In the genomic region with DNA sequence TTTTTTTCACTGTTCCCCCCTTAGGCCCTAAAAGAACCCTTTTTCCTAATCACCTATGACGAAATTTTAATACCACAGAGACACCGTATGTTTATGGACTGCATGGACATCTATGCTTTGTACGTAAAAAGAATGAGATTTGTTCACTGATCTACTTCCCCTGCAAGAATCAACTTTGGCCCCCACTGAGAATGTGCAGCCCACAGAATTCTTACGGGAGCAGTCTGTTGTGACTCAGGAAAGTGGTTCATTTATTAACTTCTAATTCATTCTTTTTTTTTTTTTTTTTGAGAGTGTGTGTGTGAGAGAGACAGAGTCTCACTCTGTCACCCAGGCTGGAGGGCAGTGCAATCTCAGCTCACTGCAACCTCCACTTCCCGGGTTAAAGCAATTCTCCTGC, we compare ENCODE assay signal across 21 cellular contexts. TPM values are rescaled to one million over a fixed set of nuclear protein-coding genes. Genes with fewer than 3 reads are reported as not detected.
DNase-seq lines count a peak whose midpoint lies in the region; TF ChIP-seq lines count a peak whose summit lies in the region.
"Had no signal": no experiment of that assay in that cellular context is flagged by ENCODE, and none has a peak within 500 bp of the region (broad histone marks: within the 10 kb centered on the region; RNA-seq: fewer than 3 reads in every experiment).

No MANE protein-coding gene starts in this region.

- H3K9me3 Mint-ChIP-seq in CD14-positive monocyte (no peaks in the 10 kb centered on the region), chondrocyte (ENCODE audit: low read depth) (no peaks in the 10 kb centered on the region)
- H3K9me3 Mint-ChIP-seq: CD8-positive, alpha-beta memory T cell had no signal

- H3K4me2 ChIP-seq in GM23248 (ENCODE audit: unreplicated experiment), result no peak overlapping the region

- in situ Hi-C loops in GM23248 (cut with MboI), result loop anchor here (25.0 kb wide), 2 partner anchors 555 to 1380 kb away; no protein-coding TSS in a partner anchor

- peak overlapping the region in 4 of 7 donors; percentile 19 to 75 (median 58) for H3K27ac Mint-ChIP-seq in CD14-positive monocyte
- peak overlapping the region; percentile 80 for H3K27ac Mint-ChIP-seq in chondrocyte (ENCODE audit: unreplicated experiment)
- H3K27ac Mint-ChIP-seq: B cell had no signal

- H3K4me1 Mint-ChIP-seq in CD14-positive monocyte, result peaks cover 68% of the 10 kb centered on the region
- peaks cover 10% of the 10 kb centered on the region for H3K4me1 Mint-ChIP-seq in chondrocyte (ENCODE audit: low read depth)

- H3K27ac ChIP-seq in GM23248 (peak overlapping the region; percentile 21; the same call in 1 of the 2 replicates), WERI-Rb-1 (no peak overlapping the region)
- H3K27ac ChIP-seq: RWPE1, SJSA1 had no signal

- TF ChIP-seq CTCF in CD14-positive monocyte (IDR thresholded peaks at IDR 0.05) (no peak), chondrocyte (IDR thresholded peaks at IDR 0.05) (no peak), WERI-Rb-1 (IDR thresholded peaks at IDR 0.05; ENCODE audit: low read depth, low read length) (no peak)

- 70 to 71% methylated on average over 5 of the region's 5 CpGs for WGBS in GM23248 (ENCODE audit: low coverage in 1 of 2, low lambda C conversion rate in 2 of 2, missing lambda C conversion rate in 2 of 2), 2 experiments

- H3K4me3 ChIP-seq in GM23248 (no peak overlapping the region), WERI-Rb-1 (ENCODE audit: low read depth, low read length) (no peak overlapping the region)
- H3K4me3 ChIP-seq: SJSA1 had no signal

- H3K4me1 ChIP-seq in GM23248 (ENCODE audit: insufficient read depth), result peaks cover 10% of the 10 kb centered on the region
- H3K4me1 ChIP-seq: SJSA1 had no signal

- no peak overlapping the region for H3K9ac ChIP-seq in GM23248

- H3K9me3 ChIP-seq in GM23248 (ENCODE audit: low read depth) (no peaks in the 10 kb centered on the region), WERI-Rb-1 (ENCODE audit: severe bottlenecking) (no peaks in the 10 kb centered on the region)
- H3K9me3 ChIP-seq: SJSA1 had no signal

- H3K27me3 ChIP-seq in GM23248 (replicated peaks; ENCODE audit: insufficient read depth) (no peaks in the 10 kb centered on the region), WERI-Rb-1 (ENCODE audit: insufficient read depth, low read depth, severe bottlenecking) (no peaks in the 10 kb centered on the region)
- H3K27me3 ChIP-seq: SJSA1 had no signal

- H3K36me3 Mint-ChIP-seq in CD14-positive monocyte (peaks cover 65 to 70% of the 10 kb centered on the region in 2 donors), chondrocyte (ENCODE audit: low read depth) (peaks cover 12% of the 10 kb centered on the region)

- H3F3A ChIP-seq in GM23248 (ENCODE audit: insufficient read depth), result no peaks in the 10 kb centered on the region; the same call in 1 of the 2 replicates

- H3K27me3 Mint-ChIP-seq in CD14-positive monocyte (ENCODE audit: low read depth in 3 of 3) (no peaks in the 10 kb centered on the region), chondrocyte (ENCODE audit: low read depth) (no peaks in the 10 kb centered on the region)
- H3K27me3 Mint-ChIP-seq: B cell; CD8-positive, alpha-beta memory T cell had no signal

- H2AFZ ChIP-seq in GM23248, result no peak overlapping the region

- H3K36me3 ChIP-seq in GM23248 (ENCODE audit: low read depth), result no peaks in the 10 kb centered on the region
- no peaks in the 10 kb centered on the region for H3K36me3 ChIP-seq in WERI-Rb-1
- H3K36me3 ChIP-seq: SJSA1 had no signal

- DNase-seq in CD14-positive monocyte (ENCODE audit: low spot score), result no peak
- DNase-seq in GM23248, result peak; percentile 65
- no peak for DNase-seq in chondrocyte (ENCODE audit: low spot score)
- DNase-seq in kidney tubule cell (ENCODE audit: low spot score), result peak; percentile 94
- DNase-seq in SIG-M5 treated with dmso at 0.1 percent for 504 hours (lab: John Stamatoyannopoulos, UW; ENCODE audit: unreplicated experiment), result no peak
- no peak for DNase-seq in WERI-Rb-1
- no peak for DNase-seq in cortex of kidney (lab: John Stamatoyannopoulos, UW)
- DNase-seq in DMS79 (lab: John Stamatoyannopoulos, UW), result no peak
- DNase-seq: CD8-positive, alpha-beta memory T cell; DMS 273 treated with DMSO at 0.1 percent for 48 hours; EL; HCEC 1CT; NCI-H1436 treated with DMSO at 0.1 percent for 48 hours; NCI-H2081; NCI-H226; NCI-H526 treated with DMSO at 0.1 percent for 48 hours had no signal

- H3K79me2 ChIP-seq in GM23248 (ENCODE audit: insufficient read depth), result no peaks in the 10 kb centered on the region

- H4K20me1 ChIP-seq in GM23248 (ENCODE audit: insufficient read depth), result no peaks in the 10 kb centered on the region

- H3K4me3 Mint-ChIP-seq in CD14-positive monocyte, result no peak overlapping the region
- no peak overlapping the region for H3K4me3 Mint-ChIP-seq in chondrocyte (ENCODE audit: unreplicated experiment)
- H3K4me3 Mint-ChIP-seq: B cell; CD8-positive, alpha-beta memory T cell had no signal

- intact Hi-C loops in CD14-positive monocyte (cut with micrococcal nuclease), result no loop called here

- H3K9me2 ChIP-seq in GM23248 (ENCODE audit: insufficient read depth), result no peaks in the 10 kb centered on the region

RNA-seq across cellular contexts. Expression of gene EIF4E3, which starts 17.6 kb away (rescaled TPM):
- 100 to 1,000 TPM in 1 of 2 donors, 10 to 100 TPM in 1; 58.6 to 111 TPM for polyA plus RNA-seq in CD14-positive monocyte
- total RNA-seq in GM23248 (2014; rRNA removed; shearing (Covaris generic)), result 1.1 TPM in 2 replicates
- 0.79 and 1.1 TPM in 2 replicates for polyA plus RNA-seq in GM23248 (2016; fragmentation: Nextera tagmentation; extraction: Ambion mirVana)
- 10.6 to 12.4 TPM (median 11.8 TPM) in 3 replicates for total RNA-seq in chondrocyte
- total RNA-seq: OCI-LY7 had no signal

RNA-seq across cellular contexts. Expression of gene GPR27, which starts 46.1 kb away (rescaled TPM):
- polyA plus RNA-seq in CD14-positive monocyte (10 to 100 TPM in 1 of 2 donors, 1 to 10 TPM in 1; 6.6 to 19.6 TPM), GM23248 (2016; fragmentation: Nextera tagmentation; extraction: Ambion mirVana) (0.10 TPM in 1 of 2 replicates, not detected in the other)
- total RNA-seq in GM23248 (2014; rRNA removed; shearing (Covaris generic)), result not detected in 2 replicates
- total RNA-seq in chondrocyte, result 3.5 to 5.8 TPM (median 5.5 TPM) in 3 replicates
- total RNA-seq: B cell, HT-29, OCI-LY7, SJSA1 had no signal

Comparison
In these comparisons a context has a peak if more than half of its experiments do, and no peak if none do; other contexts are left out.
1. DNase-seq: peak in GM23248 (single experiment) and kidney tubule cell (single experiment); none in CD14-positive monocyte (single experiment), chondrocyte (single experiment), SIG-M5 treated with dmso at 0.1 percent for 504 hours (single experiment), WERI-Rb-1 (single experiment), cortex of kidney (single experiment) and DMS79 (single experiment).